ENCODE assay signal across 24 cellular contexts in the genomic region with DNA sequence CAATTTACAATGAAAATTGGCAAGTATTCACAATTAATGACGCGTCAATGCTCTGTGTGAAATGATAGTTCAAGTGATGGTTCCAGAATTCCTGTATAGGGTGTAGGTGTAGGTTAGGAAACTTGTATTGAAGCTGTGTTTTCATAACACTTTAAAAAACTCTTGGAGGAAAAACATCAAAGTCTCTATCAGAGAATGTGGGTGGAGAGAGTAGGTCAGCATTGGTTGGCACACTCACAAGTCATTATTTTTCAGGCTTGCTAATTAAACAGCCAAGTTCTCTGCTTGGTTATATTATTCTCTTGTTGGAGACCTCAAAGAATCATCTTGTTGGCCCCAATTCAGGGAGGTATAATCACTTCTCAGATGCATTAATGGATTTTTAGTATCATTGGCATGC.
"Had no signal": no experiment of that assay in that cellular context is flagged by ENCODE, and none has a peak within 500 bp of the region (broad histone marks: within the 10 kb centered on the region; RNA-seq: fewer than 3 reads in every experiment).

No MANE protein-coding gene starts in this region.

- H3K9me3 ChIP-seq: adrenal gland, body of pancreas, heart right ventricle, right lobe of liver, thyroid gland, upper lobe of left lung had no signal

- H3K4me1 ChIP-seq: adrenal gland, body of pancreas, right lobe of liver, thyroid gland had no signal

- H3K27me3 Mint-ChIP-seq: activated naive CD8-positive, alpha-beta T cell treated with anti-CD3 and anti-CD28 coated beads for 36 hours; stimulated activated naive CD8-positive, alpha-beta T cell treated with anti-CD3 and anti-CD28 coated beads, Interleukin-15, Interleukin-2, amounts not matched to agents 100 ng/mL and 50 ng/mL, for 24 hours had no signal

- H3K4me3 Mint-ChIP-seq: activated naive CD4-positive, alpha-beta T cell treated with anti-CD3 and anti-CD28 coated beads for 36 hours; activated naive CD8-positive, alpha-beta T cell treated with anti-CD3 and anti-CD28 coated beads for 36 hours; memory B cell; naive thymus-derived CD8-positive, alpha-beta T cell; stimulated activated naive CD8-positive, alpha-beta T cell treated with anti-CD3 and anti-CD28 coated beads, Interleukin-15, Interleukin-2, amounts not matched to agents 100 ng/mL and 50 ng/mL, for 24 hours had no signal

- H3K36me3 Mint-ChIP-seq: activated naive CD8-positive, alpha-beta T cell treated with anti-CD3 and anti-CD28 coated beads for 36 hours; naive thymus-derived CD8-positive, alpha-beta T cell had no signal

- H3K9me3 Mint-ChIP-seq: activated naive CD4-positive, alpha-beta T cell treated with anti-CD3 and anti-CD28 coated beads for 36 hours; activated naive CD8-positive, alpha-beta T cell treated with anti-CD3 and anti-CD28 coated beads for 36 hours; memory B cell; naive thymus-derived CD8-positive, alpha-beta T cell; stimulated activated naive CD8-positive, alpha-beta T cell treated with anti-CD3 and anti-CD28 coated beads, Interleukin-15, Interleukin-2, amounts not matched to agents 100 ng/mL and 50 ng/mL, for 24 hours had no signal

- H3K36me3 ChIP-seq: adrenal gland, heart right ventricle, right lobe of liver, thyroid gland, upper lobe of left lung had no signal

- DNase-seq: activated CD4-positive, alpha-beta T cell treated with anti-CD3 and anti-CD28 coated beads for 4 hours; activated CD4-positive, alpha-beta T cell treated with anti-CD3 and anti-CD28 coated beads, Interleukin-2, amount 50 U/mL, for 48 hours; activated CD8-positive, alpha-beta memory T cell treated with anti-CD3 and anti-CD28 coated beads for 24 hours; activated effector memory CD4-positive, alpha-beta T cell treated with anti-CD3 and anti-CD28 coated beads, Interleukin-2, amount 50 U/mL, for 16 hours; activated naive CD4-positive, alpha-beta T cell treated with anti-CD3 and anti-CD28 coated beads for 36 hours; activated naive CD8-positive, alpha-beta T cell treated with anti-CD3 and anti-CD28 coated beads for 36 hours; adrenal gland; aorta; body of pancreas; caudate nucleus; cortex of kidney; foreskin fibroblast; heart right ventricle; naive thymus-derived CD8-positive, alpha-beta T cell; right lobe of liver; stimulated activated CD4-positive, alpha-beta T cell treated with anti-CD3 and anti-CD28 coated beads, Interleukin-12 subunit alpha, Interleukin-12 subunit beta, amount 100 ng/mL, for 4 hours; stimulated activated CD4-positive, alpha-beta T cell treated with anti-CD3 and anti-CD28 coated beads, Interleukin-4, amount 100 ng/mL, for 1 hour; substantia nigra; thyroid gland; upper lobe of left lung had no signal

- H3K27me3 ChIP-seq: adrenal gland, body of pancreas, heart right ventricle, right lobe of liver, thyroid gland, upper lobe of left lung had no signal

- H3K27ac Mint-ChIP-seq: activated naive CD4-positive, alpha-beta T cell treated with anti-CD3 and anti-CD28 coated beads for 36 hours; activated naive CD8-positive, alpha-beta T cell treated with anti-CD3 and anti-CD28 coated beads for 36 hours; memory B cell; naive thymus-derived CD8-positive, alpha-beta T cell; stimulated activated naive CD8-positive, alpha-beta T cell treated with anti-CD3 and anti-CD28 coated beads, Interleukin-15, Interleukin-2, amounts not matched to agents 100 ng/mL and 50 ng/mL, for 24 hours had no signal

- ATAC-seq: body of pancreas; esophagus mucosa; heart right ventricle; naive thymus-derived CD8-positive, alpha-beta T cell; right lobe of liver had no signal

- H3K4me3 ChIP-seq: adrenal gland, body of pancreas, heart right ventricle, right lobe of liver, skin epidermis, thyroid gland, upper lobe of left lung had no signal

- H3K27ac ChIP-seq: body of pancreas, heart right ventricle, right lobe of liver, thyroid gland, upper lobe of left lung had no signal

- H3K4me1 Mint-ChIP-seq: memory B cell had no signal
